ENCODE assay signal across 31 cellular contexts in the genomic region with DNA sequence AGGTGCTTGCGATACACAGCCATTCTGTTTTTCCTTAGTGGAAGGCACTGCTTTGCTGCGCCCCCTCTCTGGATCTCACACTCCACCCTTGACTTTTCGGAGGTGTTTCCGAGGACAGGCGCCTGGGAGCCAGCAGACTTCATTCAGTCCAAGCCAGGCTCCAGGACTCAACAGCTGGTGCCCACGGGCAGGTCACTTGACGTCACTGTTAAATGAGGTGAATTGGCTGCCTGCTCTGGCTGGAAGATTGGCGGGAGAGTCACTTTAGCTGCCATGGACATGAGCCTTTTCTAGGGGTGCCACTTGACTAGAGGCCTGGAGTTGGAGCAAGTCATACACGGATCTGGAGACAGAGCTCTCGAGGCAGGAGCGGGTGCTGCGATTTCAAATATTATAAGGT. TPM values are rescaled to one million over a fixed set of nuclear protein-coding genes. Genes with fewer than 3 reads are reported as not detected.
DNase-seq lines count a peak whose midpoint lies in the region; ATAC-seq and TF ChIP-seq lines count a peak whose summit lies in the region.
"Had no signal": no experiment of that assay in that cellular context is flagged by ENCODE, and none has a peak within 500 bp of the region (broad histone marks: within the 10 kb centered on the region; RNA-seq: fewer than 3 reads in every experiment).

No MANE protein-coding gene starts in this region.

- ATAC-seq in Right ventricle myocardium inferior = no peak
- ATAC-seq in left cardiac atrium = no peak
- ATAC-seq: SK-N-SH treated with all-trans-retinoic acid at 6 μM for 48 hours, T-helper 17 cell had no signal

- H3K9me3 ChIP-seq in skeletal muscle satellite cell (replicated peaks; ENCODE audit: low read length) = no peaks in the 10 kb centered on the region
- no peaks in the 10 kb centered on the region for H3K9me3 ChIP-seq in spleen
- H3K9me3 ChIP-seq: ascending aorta, BE2C, prostate gland, upper lobe of left lung had no signal

- H3K4me1 Mint-ChIP-seq in MCF 10A (ENCODE audit: insufficient read depth, unreplicated experiment) = peaks cover 39% of the 10 kb centered on the region
- H3K4me1 Mint-ChIP-seq in CD14-positive monocyte = peaks cover 75% of the 10 kb centered on the region

- intact Hi-C loops in Right ventricle myocardium inferior (cut with DNase I) (loop anchor here (2.0 to 5.0 kb wide), 2 partner anchors 40 to 103 kb away; no protein-coding TSS in a partner anchor), left cardiac atrium (cut with DNase I) (loop anchor here in 1 of 2 donors (10.0 kb wide), 1 partner anchor 100 kb away; the partner anchor contains the start of gene DMBT1), MCF 10A (cut with micrococcal nuclease) (no loop called here), CD14-positive monocyte (cut with micrococcal nuclease) (no loop called here), spleen (cut with DNase I; ENCODE audit: low total_unique reads) (no loop called here)

- no peak for TF ChIP-seq POLR2A in spleen (IDR thresholded peaks at IDR 0.05)

- H3K27ac Mint-ChIP-seq in MCF 10A (ENCODE audit: low read depth, unreplicated experiment) (no peak overlapping the region), CD14-positive monocyte (no peak overlapping the region)
- H3K27ac Mint-ChIP-seq: activated CD4-positive, alpha-beta memory T cell treated with anti-CD3 and anti-CD28 coated beads, Interleukin-2, amount 10 ng/mL, durations not matched to agents 7 days and 5 days; activated naive CD8-positive, alpha-beta T cell treated with anti-CD3 and anti-CD28 coated beads for 36 hours; T-helper 17 cell had no signal

- peak overlapping the region; percentile 80 for H3K4me3 ChIP-seq in skeletal muscle satellite cell (ENCODE audit: low read length)
- H3K4me3 ChIP-seq in spleen = no peak overlapping the region
- H3K4me3 ChIP-seq: prostate gland, upper lobe of left lung had no signal

- H3K36me3 ChIP-seq in skeletal muscle satellite cell (ENCODE audit: insufficient read depth, low read length) = peaks cover 41% of the 10 kb centered on the region
- no peaks in the 10 kb centered on the region for H3K36me3 ChIP-seq in spleen
- H3K36me3 ChIP-seq: ascending aorta, BE2C, prostate gland, upper lobe of left lung had no signal

- H3K27me3 ChIP-seq in layer of hippocampus (ENCODE audit: control insufficient read depth, insufficient read depth, low read length) = no peaks in the 10 kb centered on the region
- H3K27me3 ChIP-seq in skeletal muscle satellite cell (ENCODE audit: control insufficient read depth, insufficient read depth, low read length) = no peaks in the 10 kb centered on the region
- H3K27me3 ChIP-seq in spleen (replicated peaks in 1 of 7) = peaks cover 0 to 84% (median 36%) of the 10 kb centered on the region in 7 donors
- H3K27me3 ChIP-seq: ascending aorta had no signal

- no peaks in the 10 kb centered on the region for H3K9me3 Mint-ChIP-seq in MCF 10A (ENCODE audit: unreplicated experiment)
- H3K9me3 Mint-ChIP-seq in CD14-positive monocyte = peaks cover 0 to 12% (median 7%) of the 10 kb centered on the region in 7 donors
- H3K9me3 Mint-ChIP-seq: activated CD4-positive, alpha-beta memory T cell treated with anti-CD3 and anti-CD28 coated beads, Interleukin-2, amount 10 ng/mL, durations not matched to agents 7 days and 5 days; activated naive CD8-positive, alpha-beta T cell treated with anti-CD3 and anti-CD28 coated beads for 36 hours had no signal

- H3K4me2 ChIP-seq in skeletal muscle satellite cell (ENCODE audit: low read length) = peak overlapping the region; percentile 97

- peak overlapping the region; percentile 56 for H3K4me3 Mint-ChIP-seq in MCF 10A (ENCODE audit: unreplicated experiment)
- H3K4me3 Mint-ChIP-seq in CD14-positive monocyte = peak overlapping the region in 1 of 2 donors; percentile 93
- H3K4me3 Mint-ChIP-seq: activated CD4-positive, alpha-beta memory T cell treated with anti-CD3 and anti-CD28 coated beads, Interleukin-2, amount 10 ng/mL, durations not matched to agents 7 days and 5 days; activated naive CD8-positive, alpha-beta T cell treated with anti-CD3 and anti-CD28 coated beads for 36 hours; T-helper 17 cell had no signal

- TF ChIP-seq CTCF in MCF 10A (IDR thresholded peaks at IDR 0.05; ENCODE audit: unreplicated experiment) (no peak), CD14-positive monocyte (IDR thresholded peaks at IDR 0.05) (no peak), spleen (IDR thresholded peaks at IDR 0.05 in 8 of 11, conservative IDR thresholded peaks at IDR 0.05 in 3 of 11) (no peak)

- no TSS peak for BruUV-seq in MCF 10A (replicated peaks; lab: Mats Ljungman, UMichigan)

- H3K27ac ChIP-seq in layer of hippocampus (ENCODE audit: low read depth, low read length) (peak overlapping the region; percentile 79), spleen (no peak overlapping the region)
- H3K27ac ChIP-seq: ascending aorta, prostate gland, upper lobe of left lung had no signal

- WGBS in spleen, 5 donors = 89 to 93% (median 92%) methylated on average over 10 to 12 of the region's 12 CpGs

- peak overlapping the region; percentile 85 for H3K9ac ChIP-seq in skeletal muscle satellite cell (ENCODE audit: low read depth, low read length)

- H3K4me1 ChIP-seq in skeletal muscle satellite cell (ENCODE audit: control insufficient read depth, insufficient read depth, low read length) (peaks cover 53% of the 10 kb centered on the region), spleen (peaks cover 5 to 48% (median 27%) of the 10 kb centered on the region in 6 donors)
- H3K4me1 ChIP-seq: BE2C had no signal

- POLR2A ChIA-PET in MCF 10A (lab: Yijun Ruan, JAX) = interaction anchor here (15.0 kb wide), 1 partner anchor 26 kb away, joined by 291 read pairs; no protein-coding TSS in a partner anchor

- no peaks in the 10 kb centered on the region for H3K27me3 Mint-ChIP-seq in MCF 10A (ENCODE audit: insufficient read depth, unreplicated experiment)
- H3K27me3 Mint-ChIP-seq in CD14-positive monocyte (ENCODE audit: low read depth in 3 of 3) = peaks cover 57 to 61% (median 59%) of the 10 kb centered on the region in 3 donors

- DNase-seq in Right ventricle myocardium inferior (ENCODE audit: missing footprints) (peak; percentile 73), left cardiac atrium (no peak), MCF 10A (ENCODE audit: unreplicated experiment) (no peak), CD14-positive monocyte (ENCODE audit: low spot score) (no peak), spleen (no peak)
- no peak for DNase-seq in activated CD4-positive, CD25-positive, alpha-beta regulatory T cell (lab: John Stamatoyannopoulos, UW)
- DNase-seq: ACHN; activated CD4-positive, alpha-beta memory T cell treated with anti-CD3 and anti-CD28 coated beads, Interleukin-2, amount 10 ng/mL, durations not matched to agents 7 days and 5 days; activated CD4-positive, alpha-beta T cell treated with anti-CD3 and anti-CD28 coated beads for 1 hour; activated effector memory CD4-positive, alpha-beta T cell treated with Interleukin-2 at 50 U/mL for 16 hours; activated naive CD8-positive, alpha-beta T cell treated with anti-CD3 and anti-CD28 coated beads for 36 hours; BE2C; GDM1; glutamatergic neuron; H7; IMR-90; kidney; NCI-H187; NCI-H2171 treated with DMSO at 0.1 percent for 48 hours; stimulated activated CD8-positive, alpha-beta memory T cell treated with anti-CD3 and anti-CD28 coated beads, Interleukin-4, amount 100 ng/mL, for 48 hours; T-helper 17 cell had no signal

- peaks cover 30% of the 10 kb centered on the region for H3K36me3 Mint-ChIP-seq in MCF 10A (ENCODE audit: insufficient read depth, unreplicated experiment)
- peaks cover 6 to 23% of the 10 kb centered on the region in 2 donors for H3K36me3 Mint-ChIP-seq in CD14-positive monocyte
- H3K36me3 Mint-ChIP-seq: activated naive CD8-positive, alpha-beta T cell treated with anti-CD3 and anti-CD28 coated beads for 36 hours had no signal

- CTCF ChIA-PET in MCF 10A (lab: Yijun Ruan, JAX) = interaction anchor here (0.6 to 2.1 kb wide), 4 partner anchors 27 to 166 kb away, joined by 3 to 5 read pairs (median 4); no protein-coding TSS in a partner anchor

RNA-seq across cellular contexts. Expression of gene HTRA1, which starts 3.2 kb away (rescaled TPM):
- total RNA-seq in Right ventricle myocardium inferior = 41.6 TPM
- 10 to 100 TPM; 69.4 to 73.5 TPM for total RNA-seq in left cardiac atrium
- 157 and 175 TPM in 2 replicates for total RNA-seq in MCF 10A (2022)
- 186 and 200 TPM in 2 replicates for total RNA-seq in skeletal muscle satellite cell (2012; rRNA removed)
- polyA plus RNA-seq in CD14-positive monocyte = 1 to 10 TPM in 1 of 2 donors, under 1 TPM in 1; 0.84 to 4.7 TPM
- total RNA-seq in spleen = 10 to 100 TPM; 26.4 to 63.7 (median 42.7) TPM
- polyA plus RNA-seq in spleen = 10 to 100 TPM; 18.3 to 32.0 (median 31.4) TPM
- total RNA-seq: activated CD4-positive, alpha-beta memory T cell treated with anti-CD3 and anti-CD28 coated beads, Interleukin-2, amount 10 ng/mL, durations not matched to agents 7 days and 5 days; activated naive CD8-positive, alpha-beta T cell treated with anti-CD3 and anti-CD28 coated beads for 36 hours had no signal

RNA-seq across cellular contexts. Expression of gene ARMS2, which starts 10.1 kb away (rescaled TPM):
- total RNA-seq in Right ventricle myocardium inferior (not detected), left cardiac atrium (not detected), MCF 10A (2022) (not detected in 2 replicates), spleen (not detected)
- total RNA-seq in skeletal muscle satellite cell (2012; rRNA removed) = not detected in 2 replicates
- polyA plus RNA-seq in CD14-positive monocyte (not detected), spleen (not detected)
- total RNA-seq: activated CD4-positive, alpha-beta memory T cell treated with anti-CD3 and anti-CD28 coated beads, Interleukin-2, amount 10 ng/mL, durations not matched to agents 7 days and 5 days; activated naive CD8-positive, alpha-beta T cell treated with anti-CD3 and anti-CD28 coated beads for 36 hours; ascending aorta; endothelial cell of umbilical vein; H7; IMR-90; kidney; lung microvascular endothelial cell; RPMI7951; skeletal muscle tissue; T-helper 17 cell; upper lobe of left lung had no signal
- polyA plus RNA-seq: endothelial cell of umbilical vein, IMR-90 had no signal
